ENCODE assay signal across 15 cellular contexts in the genomic region with DNA sequence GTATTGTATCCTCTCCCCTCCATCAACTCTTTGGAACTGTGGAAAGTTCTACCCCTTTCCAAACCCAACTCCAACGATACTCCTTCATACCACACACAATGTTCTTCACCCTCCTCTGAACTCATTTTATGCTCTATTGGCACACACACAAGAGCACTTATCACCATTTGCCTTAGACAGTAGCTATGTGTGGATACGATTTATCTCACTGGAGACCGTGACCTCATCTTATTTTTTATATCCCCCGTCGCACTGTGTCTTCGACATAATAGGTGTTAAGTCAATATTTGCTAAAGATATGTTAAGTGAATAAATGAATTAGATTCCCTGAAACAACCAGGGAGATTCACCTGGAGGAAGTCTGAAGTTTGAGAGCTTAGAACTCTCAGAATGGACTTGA.
DNase-seq lines count a peak whose midpoint lies in the region; FAIRE-seq and TF ChIP-seq lines count a peak whose summit lies in the region.
"Had no signal": no experiment of that assay in that cellular context is flagged by ENCODE, and none has a peak within 500 bp of the region (broad histone marks: within the 10 kb centered on the region; RNA-seq: fewer than 3 reads in every experiment).

No MANE protein-coding gene starts in this region.

- no peak overlapping the region for H3K27ac Mint-ChIP-seq in activated CD4-positive, alpha-beta memory T cell treated with anti-CD3 and anti-CD28 coated beads, Interleukin-2, amount 10 ng/mL, durations not matched to agents 7 days and 5 days
- H3K27ac Mint-ChIP-seq in activated CD4-positive, alpha-beta memory T cell treated with anti-CD3 and anti-CD28 coated beads for 36 hours: no peak overlapping the region
- H3K27ac Mint-ChIP-seq: WTC11 had no signal

- POLR2A ChIA-PET in activated CD4-positive, alpha-beta memory T cell treated with anti-CD3 and anti-CD28 coated beads, Interleukin-2, amount 10 ng/mL, durations not matched to agents 7 days and 5 days (lab: Charles Lee): no interaction called here
- POLR2A ChIA-PET in activated CD4-positive, alpha-beta memory T cell treated with anti-CD3 and anti-CD28 coated beads for 36 hours (lab: Charles Lee): interaction anchor here (0.6 kb wide), 1 partner anchor 88 kb away, joined by 3 read pairs; no protein-coding TSS in a partner anchor

- H3K27ac ChIP-seq in small intestine (ENCODE audit: low read depth in 1 of 2, low read length in 1 of 2): no peak overlapping the region
- H3K27ac ChIP-seq: esophagus muscularis mucosa had no signal

- intact Hi-C loops in activated CD4-positive, alpha-beta memory T cell treated with anti-CD3 and anti-CD28 coated beads for 36 hours (cut with micrococcal nuclease): loop anchor here (1.0 to 10.0 kb wide), 5 partner anchors 37 to 377 kb away; partner anchors contain the start of gene EIF4E3
- intact Hi-C loops in lower leg skin (cut with DNase I; ENCODE audit: low total_unique reads): no loop called here

- peak overlapping the region; percentile 19 for H3K4me3 ChIP-seq in endocrine pancreas (ENCODE audit: control insufficient read depth, insufficient read depth, low read length)
- no peak overlapping the region for H3K4me3 ChIP-seq in small intestine (ENCODE audit: low read depth in 1 of 2, low read length in 2 of 2)
- H3K4me3 ChIP-seq in lower leg skin (ENCODE audit: low read depth, poor library complexity, severe bottlenecking): no peak overlapping the region

- H3K4me3 Mint-ChIP-seq in activated CD4-positive, alpha-beta memory T cell treated with anti-CD3 and anti-CD28 coated beads, Interleukin-2, amount 10 ng/mL, durations not matched to agents 7 days and 5 days: peak overlapping the region; percentile 70
- no peak overlapping the region for H3K4me3 Mint-ChIP-seq in activated CD4-positive, alpha-beta memory T cell treated with anti-CD3 and anti-CD28 coated beads for 36 hours

- H3K27me3 ChIP-seq in endocrine pancreas (ENCODE audit: control insufficient read depth, insufficient read depth, low read length) (no peaks in the 10 kb centered on the region), small intestine (ENCODE audit: control insufficient read depth in 2 of 2, insufficient read depth in 2 of 2, low read length in 2 of 2) (no peaks in the 10 kb centered on the region)
- H3K27me3 ChIP-seq: esophagus muscularis mucosa had no signal

- FAIRE-seq in small intestine (lab: Jason Lieb, UNC): no peak
- FAIRE-seq: H1 had no signal

- no peak overlapping the region for H3K9ac ChIP-seq in endocrine pancreas (ENCODE audit: control insufficient read depth, insufficient read depth, low read length)
- H3K9ac ChIP-seq: SK-N-SH had no signal

- no peaks in the 10 kb centered on the region for H3K36me3 Mint-ChIP-seq in activated CD4-positive, alpha-beta memory T cell treated with anti-CD3 and anti-CD28 coated beads, Interleukin-2, amount 10 ng/mL, durations not matched to agents 7 days and 5 days (ENCODE audit: low read depth)
- no peaks in the 10 kb centered on the region for H3K36me3 Mint-ChIP-seq in activated CD4-positive, alpha-beta memory T cell treated with anti-CD3 and anti-CD28 coated beads for 36 hours
- H3K36me3 Mint-ChIP-seq: WTC11 had no signal

- DNase-seq in activated CD4-positive, alpha-beta memory T cell treated with anti-CD3 and anti-CD28 coated beads, Interleukin-2, amount 10 ng/mL, durations not matched to agents 7 days and 5 days: no peak
- DNase-seq in activated CD4-positive, alpha-beta memory T cell treated with anti-CD3 and anti-CD28 coated beads for 36 hours: no peak
- DNase-seq in NCI-H69 (lab: John Stamatoyannopoulos, UW): peak; percentile 42
- peak; percentile 18 for DNase-seq in small intestine
- DNase-seq in hepatic stellate cell (ENCODE audit: low spot score): no peak
- no peak for DNase-seq in middle frontal gyrus (ENCODE audit: extremely low spot score, low spot score)
- DNase-seq in lower leg skin (ENCODE audit: low spot score in 2 of 2): no peak
- DNase-seq: cortex of kidney, DMS153 had no signal

- no peaks in the 10 kb centered on the region for H3K9me3 Mint-ChIP-seq in activated CD4-positive, alpha-beta memory T cell treated with anti-CD3 and anti-CD28 coated beads, Interleukin-2, amount 10 ng/mL, durations not matched to agents 7 days and 5 days
- H3K9me3 Mint-ChIP-seq in activated CD4-positive, alpha-beta memory T cell treated with anti-CD3 and anti-CD28 coated beads for 36 hours: no peaks in the 10 kb centered on the region
- H3K9me3 Mint-ChIP-seq: WTC11 had no signal

- peaks cover 3% of the 10 kb centered on the region for H3K27me3 Mint-ChIP-seq in activated CD4-positive, alpha-beta memory T cell treated with anti-CD3 and anti-CD28 coated beads, Interleukin-2, amount 10 ng/mL, durations not matched to agents 7 days and 5 days
- peaks cover 3% of the 10 kb centered on the region for H3K27me3 Mint-ChIP-seq in activated CD4-positive, alpha-beta memory T cell treated with anti-CD3 and anti-CD28 coated beads for 36 hours

- no peak for TF ChIP-seq POLR2A in lower leg skin (IDR thresholded peaks at IDR 0.05)

- peaks cover 29% of the 10 kb centered on the region for H3K4me1 Mint-ChIP-seq in activated CD4-positive, alpha-beta memory T cell treated with anti-CD3 and anti-CD28 coated beads, Interleukin-2, amount 10 ng/mL, durations not matched to agents 7 days and 5 days
- peaks cover 22% of the 10 kb centered on the region for H3K4me1 Mint-ChIP-seq in activated CD4-positive, alpha-beta memory T cell treated with anti-CD3 and anti-CD28 coated beads for 36 hours (ENCODE audit: low read depth)

- CTCF ChIA-PET in activated CD4-positive, alpha-beta memory T cell treated with anti-CD3 and anti-CD28 coated beads, Interleukin-2, amount 10 ng/mL, durations not matched to agents 7 days and 5 days (lab: Charles Lee): interaction anchor here (0.8 to 1.6 kb wide), 2 partner anchors 37 to 124 kb away, joined by 3 to 4 read pairs; no protein-coding TSS in a partner anchor
- CTCF ChIA-PET in activated CD4-positive, alpha-beta memory T cell treated with anti-CD3 and anti-CD28 coated beads for 36 hours (lab: Charles Lee): interaction anchor here (1.1 kb wide), 1 partner anchor 227 kb away, joined by 3 read pairs; no protein-coding TSS in a partner anchor

- H3K36me3 ChIP-seq in endocrine pancreas (ENCODE audit: control insufficient read depth, insufficient read depth, low read length): no peaks in the 10 kb centered on the region
- H3K36me3 ChIP-seq in small intestine (ENCODE audit: control insufficient read depth in 2 of 2, insufficient read depth in 2 of 2, low read length in 2 of 2): no peaks in the 10 kb centered on the region
- H3K36me3 ChIP-seq: esophagus muscularis mucosa, heart right ventricle had no signal

- H3K4me1 ChIP-seq in endocrine pancreas (ENCODE audit: control insufficient read depth, insufficient read depth, low read length): no peaks in the 10 kb centered on the region
- H3K4me1 ChIP-seq in small intestine (ENCODE audit: control insufficient read depth in 2 of 2, insufficient read depth in 1 of 2, low read depth in 1 of 2, low read length in 1 of 2): no peaks in the 10 kb centered on the region

- 17 to 46% (median 22%) methylated on average over 6 of the region's 6 CpGs for WGBS in small intestine, 3 donors
- 61 to 65% methylated on average over 6 of the region's 6 CpGs for WGBS in lower leg skin, 2 donors

- H3K9me3 ChIP-seq in endocrine pancreas (ENCODE audit: control insufficient read depth, low read length) (no peaks in the 10 kb centered on the region), small intestine (ENCODE audit: control insufficient read depth, low read depth) (no peaks in the 10 kb centered on the region)
- H3K9me3 ChIP-seq: esophagus muscularis mucosa, heart right ventricle, SK-N-SH had no signal

- TF ChIP-seq CTCF in lower leg skin (IDR thresholded peaks at IDR 0.05): no peak

Comparison
In these comparisons a context has a peak if more than half of its experiments do, and no peak if none do; other contexts are left out.
1. DNase-seq: peak in NCI-H69 (single experiment) and small intestine (single experiment); none in activated CD4-positive, alpha-beta memory T cell treated with anti-CD3 and anti-CD28 coated beads, Interleukin-2, amount 10 ng/mL, durations not matched to agents 7 days and 5 days (single experiment), activated CD4-positive, alpha-beta memory T cell treated with anti-CD3 and anti-CD28 coated beads for 36 hours (single experiment), hepatic stellate cell (single experiment), middle frontal gyrus (single experiment) and lower leg skin (0 of 2).